In genomic region chr17:78380370-78380769, GRCh38 we compare ENCODE assay signal across 2 cellular contexts.
TF ChIP-seq lines count a peak whose summit lies in the region.

No MANE protein-coding gene starts in this region.

TF ChIP-seq in IMR-90, 13 proteins besides CTCF, POLR2A, EP300 and RAD21:
- TF ChIP-seq MAZ (IDR thresholded peaks at IDR 0.05; ENCODE audit: borderline replicate concordance, low read depth, low read length): no peak
- no peak for TF ChIP-seq FOS (IDR thresholded peaks at IDR 0.05; ENCODE audit: low read depth, low read length)
- TF ChIP-seq RCOR1 (IDR thresholded peaks at IDR 0.05; ENCODE audit: insufficient replicate concordance, low read length): no peak
- TF ChIP-seq NFE2L2 (IDR thresholded peaks at IDR 0.05; ENCODE audit: low read depth, low read length): no peak

TF ChIP-seq in GM12891, 5 proteins besides CTCF, POLR2A, EP300 and RAD21:
- TF ChIP-seq SPI1 (IDR thresholded peaks at IDR 0.05; ENCODE audit: low read depth, low read length) (no peak), POLR2AphosphoS5 (IDR thresholded peaks at IDR 0.05; ENCODE audit: low read depth, low read length) (no peak), TAF1 (IDR thresholded peaks at IDR 0.05; ENCODE audit: low read depth, low read length) (no peak), PAX5 (IDR thresholded peaks at IDR 0.05; ENCODE audit: insufficient read depth, low read length, severe bottlenecking) (no peak), POU2F2 (IDR thresholded peaks at IDR 0.05; ENCODE audit: low read depth, low read length) (no peak)
